In genomic region chr11:129223260-129223659, GRCh38 we compare ENCODE assay signal across 31 cellular contexts. TPM values are rescaled to one million over a fixed set of nuclear protein-coding genes. Genes with fewer than 3 reads are reported as not detected.
A peak's percentile ranks its signal among the peaks of the same experiment; 100 is the strongest.
DNase-seq lines count a peak whose midpoint lies in the region; ATAC-seq, FAIRE-seq and TF ChIP-seq lines count a peak whose summit lies in the region.
"Had no signal": no experiment of that assay in that cellular context is flagged by ENCODE, and none has a peak within 500 bp of the region (broad histone marks: within the 10 kb centered on the region; RNA-seq: fewer than 3 reads in every experiment).

No MANE protein-coding gene starts in this region.

- H3K4me1 ChIP-seq in A549: peaks cover 6% of the 10 kb centered on the region; the same call in 2 of the 3 replicates
- H3K4me1 ChIP-seq in osteoblast (ENCODE audit: insufficient read depth, low read length): peaks cover 16% of the 10 kb centered on the region
- H3K4me1 ChIP-seq: BLaER1 had no signal

- H3K36me3 ChIP-seq in SK-N-MC (ENCODE audit: insufficient read depth, low read length) (peaks cover 8% of the 10 kb centered on the region; the same call in 1 of the 2 replicates), osteoblast (ENCODE audit: insufficient read depth, low read length) (no peaks in the 10 kb centered on the region)
- H3K36me3 ChIP-seq: BLaER1, cardiac muscle cell, HAP-1, left lung, thoracic aorta, vagina, WERI-Rb-1 had no signal

- H3K4me3 ChIP-seq in A549 (no peak overlapping the region), SK-N-MC (no peak overlapping the region), osteoblast (ENCODE audit: insufficient read depth, low read length) (no peak overlapping the region)
- H3K4me3 ChIP-seq: BLaER1, cardiac muscle cell, HAP-1, left lung, PC-9, thoracic aorta, vagina had no signal

- peaks cover 47% of the 10 kb centered on the region for H3K4me1 Mint-ChIP-seq in glutamatergic neuron (ENCODE audit: low read depth, unreplicated experiment)
- H3K4me1 Mint-ChIP-seq in stimulated activated effector memory CD8-positive, alpha-beta T cell treated with anti-CD3 and anti-CD28 coated beads, Interleukin-12 subunit alpha, Interleukin-12 subunit beta, amount 100 ng/mL, for 72 hours: no peaks in the 10 kb centered on the region
- H3K4me1 Mint-ChIP-seq: activated CD4-positive, alpha-beta T cell treated with anti-CD3 and anti-CD28 coated beads, Interleukin-2, amount 10 ng/mL, durations not matched to agents 24 days and 14 days had no signal

- peak overlapping the region; percentile 79 for H3K4me3 Mint-ChIP-seq in glutamatergic neuron (ENCODE audit: unreplicated experiment)
- no peak overlapping the region for H3K4me3 Mint-ChIP-seq in stimulated activated effector memory CD8-positive, alpha-beta T cell treated with anti-CD3 and anti-CD28 coated beads, Interleukin-12 subunit alpha, Interleukin-12 subunit beta, amount 100 ng/mL, for 72 hours
- H3K4me3 Mint-ChIP-seq: activated CD4-positive, alpha-beta T cell treated with anti-CD3 and anti-CD28 coated beads, Interleukin-2, amount 10 ng/mL, durations not matched to agents 24 days and 14 days; activated naive CD8-positive, alpha-beta T cell; effector memory CD8-positive, alpha-beta T cell; naive B cell had no signal

- no peak for ATAC-seq in A549
- no peak for ATAC-seq in activated CD4-positive, CD25-positive, alpha-beta regulatory T cell treated with anti-CD3 and anti-CD28 coated beads, Interleukin-2, amount 50 U/mL, for 24 hours
- no peak for ATAC-seq in stimulated activated effector memory CD8-positive, alpha-beta T cell treated with anti-CD3 and anti-CD28 coated beads, Interleukin-12 subunit alpha, Interleukin-12 subunit beta, amount 100 ng/mL, for 72 hours
- ATAC-seq in GM18873 (IDR thresholded peaks at IDR 0.05; ENCODE audit: low FRiP score, unreplicated experiment): no peak
- ATAC-seq: effector memory CD8-positive, alpha-beta T cell; left lung; stimulated activated naive CD8-positive, alpha-beta T cell treated with anti-CD3 and anti-CD28 coated beads, Interleukin-15, Interleukin-2, amounts not matched to agents 100 U/mL and 50 U/mL, for 24 hours had no signal

- peaks cover 3% of the 10 kb centered on the region for H3K9me3 Mint-ChIP-seq in glutamatergic neuron (ENCODE audit: unreplicated experiment)
- H3K9me3 Mint-ChIP-seq in stimulated activated effector memory CD8-positive, alpha-beta T cell treated with anti-CD3 and anti-CD28 coated beads, Interleukin-12 subunit alpha, Interleukin-12 subunit beta, amount 100 ng/mL, for 72 hours: peaks cover 15% of the 10 kb centered on the region

- DNase-seq in A549 (ENCODE audit: low read depth in 1 of 2, low spot score in 1 of 2) (no peak), SK-N-MC (ENCODE audit: low read depth, low spot score) (no peak), glutamatergic neuron (no peak), osteoblast (ENCODE audit: insufficient read length, low spot score, missing footprints) (no peak), T-helper 2 cell (no peak)
- no peak for DNase-seq in stimulated activated effector memory CD8-positive, alpha-beta T cell treated with anti-CD3 and anti-CD28 coated beads, Interleukin-12 subunit alpha, Interleukin-12 subunit beta, amount 100 ng/mL, for 72 hours (ENCODE audit: low spot score in 2 of 2)
- DNase-seq: activated CD4-positive, alpha-beta T cell treated with anti-CD3 and anti-CD28 coated beads, Interleukin-2, amount 10 ng/mL, durations not matched to agents 24 days and 14 days; activated CD8-positive, alpha-beta memory T cell treated with anti-CD3 and anti-CD28 coated beads for 24 hours; anterior cingulate cortex; cortex of kidney; DMS153; effector memory CD8-positive, alpha-beta T cell; left lung; naive B cell; NCI-H1436; NCI-H2081; occipital lobe; PC-9; SIG-M5; small intestine; stimulated activated naive CD8-positive, alpha-beta T cell treated with anti-CD3 and anti-CD28 coated beads, Interleukin-15, Interleukin-2, amounts not matched to agents 100 U/mL and 50 U/mL, for 24 hours; WERI-Rb-1 had no signal

- 92% methylated on average over 1 of the region's 1 CpG for WGBS in A549 (ENCODE audit: missing lambda C conversion rate)

- H3K27ac ChIP-seq in A549 (no peak overlapping the region), SK-N-MC (peak overlapping the region; percentile 23; the same call in 1 of the 2 replicates), osteoblast (ENCODE audit: low read depth, low read length) (peak overlapping the region; percentile 37)
- H3K27ac ChIP-seq: BLaER1, cardiac muscle cell, left lung, PC-9, thoracic aorta, vagina, WERI-Rb-1 had no signal

- peaks cover 3% of the 10 kb centered on the region for H3K27me3 Mint-ChIP-seq in glutamatergic neuron (ENCODE audit: unreplicated experiment)
- H3K27me3 Mint-ChIP-seq: activated naive CD8-positive, alpha-beta T cell; effector memory CD8-positive, alpha-beta T cell; naive B cell had no signal

- no peak for FAIRE-seq in A549 (lab: Jason Lieb, UNC)
- FAIRE-seq: GM12892, small intestine had no signal

- H3K9me3 ChIP-seq in A549 (peaks cover 3% of the 10 kb centered on the region; the same call in 2 of the 3 replicates), SK-N-MC (ENCODE audit: low read depth, low read length) (peaks cover 8% of the 10 kb centered on the region; the same call in 1 of the 2 replicates), osteoblast (ENCODE audit: low read depth, low read length) (peaks cover 4% of the 10 kb centered on the region)

- CTCF ChIA-PET in A549 (lab: Yijun Ruan, JAX): no interaction called here

- 0 out of 3 replicates have a peak overlapping the region, but pooled peaks have one; percentile 7 for H3K4me2 ChIP-seq in A549
- H3K4me2 ChIP-seq in osteoblast (ENCODE audit: insufficient read depth, low read length): peak overlapping the region; percentile 35
- H3K4me2 ChIP-seq: BLaER1, PC-9 had no signal

- H3K36me3 Mint-ChIP-seq in glutamatergic neuron (ENCODE audit: unreplicated experiment): peaks cover 13% of the 10 kb centered on the region
- H3K36me3 Mint-ChIP-seq in stimulated activated effector memory CD8-positive, alpha-beta T cell treated with anti-CD3 and anti-CD28 coated beads, Interleukin-12 subunit alpha, Interleukin-12 subunit beta, amount 100 ng/mL, for 72 hours: no peaks in the 10 kb centered on the region

- no peak for TF ChIP-seq CTCF in A549 (IDR thresholded peaks at IDR 0.05)
- no peak for TF ChIP-seq CTCF in glutamatergic neuron (IDR thresholded peaks at IDR 0.05; ENCODE audit: partially characterized antibody, unreplicated experiment)
- no peak for TF ChIP-seq CTCF in osteoblast (IDR thresholded peaks at IDR 0.05; ENCODE audit: extremely low read depth, low read depth, low read length)

- POLR2A ChIA-PET in A549 (lab: Yijun Ruan, JAX): no interaction called here

- TF ChIP-seq POLR2A in A549 (IDR thresholded peaks at IDR 0.05; ENCODE audit: low read length): no peak

- H2AFZ ChIP-seq in osteoblast (ENCODE audit: low read length): no peak overlapping the region
- H2AFZ ChIP-seq: PC-9 had no signal

- H3K27me3 ChIP-seq in osteoblast (ENCODE audit: insufficient read depth, low read length): no peaks in the 10 kb centered on the region
- H3K27me3 ChIP-seq: BLaER1, cardiac muscle cell, left lung, vagina had no signal

- TF ChIP-seq RAD21 in A549 (conservative IDR thresholded peaks at IDR 0.05 in 1 of 2, IDR thresholded peaks at IDR 0.05 in 1 of 2): no peak

- H3K79me2 ChIP-seq in osteoblast (ENCODE audit: insufficient read depth, low read length): peaks cover 22% of the 10 kb centered on the region

- no peak overlapping the region for H3K9ac ChIP-seq in SK-N-MC (ENCODE audit: insufficient read length)
- H3K9ac ChIP-seq: BLaER1 had no signal

- TF ChIP-seq EP300 in A549 (IDR thresholded peaks at IDR 0.05): no peak

- H3K27ac Mint-ChIP-seq in glutamatergic neuron (ENCODE audit: unreplicated experiment): peak overlapping the region; percentile 90
- H3K27ac Mint-ChIP-seq in stimulated activated effector memory CD8-positive, alpha-beta T cell treated with anti-CD3 and anti-CD28 coated beads, Interleukin-12 subunit alpha, Interleukin-12 subunit beta, amount 100 ng/mL, for 72 hours: no peak overlapping the region
- H3K27ac Mint-ChIP-seq: activated CD4-positive, alpha-beta T cell treated with anti-CD3 and anti-CD28 coated beads, Interleukin-2, amount 10 ng/mL, durations not matched to agents 24 days and 14 days; activated naive CD8-positive, alpha-beta T cell; effector memory CD8-positive, alpha-beta T cell; naive B cell had no signal

- peaks cover 5% of the 10 kb centered on the region for H4K20me1 ChIP-seq in osteoblast (ENCODE audit: insufficient read depth, low read length)
- H4K20me1 ChIP-seq: BLaER1 had no signal

TF ChIP-seq in A549, 52 proteins besides CTCF, POLR2A, EP300 and RAD21:
- no peak for TF ChIP-seq GATA3 (IDR thresholded peaks at IDR 0.05; ENCODE audit: borderline replicate concordance)
- TF ChIP-seq NFE2L2 (conservative IDR thresholded peaks at IDR 0.05; ENCODE audit: low read length): no peak

RNA-seq across cellular contexts. Expression of gene ARHGAP32, which starts 31.1 kb away (rescaled TPM):
- polyA plus RNA-seq in A549 (2011; rRNA removed) (9.0 and 13.2 TPM in 2 replicates), A549 (2017; fragmentation: RNase III; extraction: RNeasy Plus Mini Kit Qiagen cat#74134 plus additional on column Dnase treatment) (3.5 to 4.4 TPM (median 4.3 TPM) in 3 replicates)
- polyA plus RNA-seq in A549 (2012; cell fraction: cytosol; rRNA removed): 2.7 and 3.4 TPM in 2 replicates
- polyA plus RNA-seq in A549 (2012; cell fraction: nucleus; rRNA removed): 4.8 and 5.9 TPM in 2 replicates
- polyA minus RNA-seq in A549 (2011; rRNA and poly(A)+ RNA removed): 28.5 and 35.9 TPM in 2 replicates
- total RNA-seq in glutamatergic neuron (ENCODE audit: unreplicated experiment) (45.3 TPM), osteoblast (25.3 and 33.6 TPM in 2 replicates)

Comparison
In these comparisons a context has a peak if more than half of its experiments do, and no peak if none do; other contexts are left out.
1. H3K27ac ChIP-seq: peak in SK-N-MC (single experiment) and osteoblast (single experiment); none in A549 (0 of 2).